Comparison of ENCODE assay signal across 1 cellular context in the genomic region with DNA sequence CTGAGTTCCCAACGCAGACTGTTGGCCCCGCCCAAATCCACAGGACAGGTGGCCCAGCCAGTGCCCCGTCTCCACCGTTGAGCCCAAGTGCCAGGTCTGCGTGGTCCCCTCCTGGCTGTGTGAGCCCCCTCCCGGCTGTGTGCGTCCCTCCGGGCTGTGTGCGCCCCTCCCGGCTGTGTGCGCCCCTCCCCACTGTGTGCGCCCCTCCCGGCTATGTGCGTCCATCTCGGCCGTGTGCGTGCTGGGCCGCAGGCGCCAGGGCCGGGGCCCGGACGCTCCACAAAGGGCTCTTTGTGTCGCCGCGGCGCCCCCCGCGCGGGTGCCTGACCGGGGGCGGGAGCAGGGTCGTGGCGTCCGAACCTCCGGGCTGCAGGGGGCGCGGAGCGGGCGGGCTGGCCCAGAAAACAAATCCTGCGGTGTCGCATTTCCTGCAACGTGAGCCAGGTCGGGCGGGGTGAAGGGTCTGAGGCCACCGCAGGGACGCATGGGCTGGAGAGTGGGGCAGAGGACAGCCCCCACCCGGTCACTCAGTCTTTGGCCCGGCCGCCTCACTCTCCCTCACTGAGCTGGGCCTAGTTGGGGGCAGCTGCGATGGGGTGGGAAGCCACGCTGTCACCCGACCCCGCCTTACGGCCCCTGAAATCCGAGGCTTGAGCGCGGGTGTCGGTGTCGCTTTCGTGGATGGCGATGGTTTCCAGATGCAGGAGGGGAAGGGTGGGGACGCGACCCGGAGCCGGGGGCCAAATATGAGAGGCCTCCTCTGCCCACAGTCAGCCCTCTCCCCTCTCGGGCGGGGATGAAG.
TF ChIP-seq lines count a peak whose summit lies in the region.

No MANE protein-coding gene starts in this region.

TF ChIP-seq in H1, 55 proteins besides CTCF, POLR2A, EP300 and RAD21:
- TF ChIP-seq SP4 (IDR thresholded peaks at IDR 0.05; ENCODE audit: low read length) (no peak), RNF2 (IDR thresholded peaks at IDR 0.05; ENCODE audit: borderline replicate concordance, low read depth, low read length, missing control alignments, poor library complexity, severe bottlenecking) (no peak), SRF (IDR thresholded peaks at IDR 0.05; ENCODE audit: low read depth, low read length) (no peak), NANOG (IDR thresholded peaks at IDR 0.05; ENCODE audit: insufficient read depth, low read depth, low read length, poor library complexity, severe bottlenecking) (no peak), POLR2AphosphoS5 (IDR thresholded peaks at IDR 0.05; ENCODE audit: low read depth, low read length) (no peak), CBX8 (IDR thresholded peaks at IDR 0.05; ENCODE audit: borderline replicate concordance, low read depth, low read length) (no peak), KDM4A (IDR thresholded peaks at IDR 0.05; ENCODE audit: low read depth, low read length, severe bottlenecking) (no peak), PHF8 (conservative IDR thresholded peaks at IDR 0.05; ENCODE audit: low read depth, low read length) (0 out of 2 replicates have a peak, but pooled peaks have one; percentile 32), CREB1 (IDR thresholded peaks at IDR 0.05) (peak; percentile 5; the same call in 1 of the 2 replicates), HDAC6 (IDR thresholded peaks at IDR 0.05; ENCODE audit: low read depth, low read length) (no peak)
